Comparison of ENCODE assay signal across 1 cellular context in the genomic region with DNA sequence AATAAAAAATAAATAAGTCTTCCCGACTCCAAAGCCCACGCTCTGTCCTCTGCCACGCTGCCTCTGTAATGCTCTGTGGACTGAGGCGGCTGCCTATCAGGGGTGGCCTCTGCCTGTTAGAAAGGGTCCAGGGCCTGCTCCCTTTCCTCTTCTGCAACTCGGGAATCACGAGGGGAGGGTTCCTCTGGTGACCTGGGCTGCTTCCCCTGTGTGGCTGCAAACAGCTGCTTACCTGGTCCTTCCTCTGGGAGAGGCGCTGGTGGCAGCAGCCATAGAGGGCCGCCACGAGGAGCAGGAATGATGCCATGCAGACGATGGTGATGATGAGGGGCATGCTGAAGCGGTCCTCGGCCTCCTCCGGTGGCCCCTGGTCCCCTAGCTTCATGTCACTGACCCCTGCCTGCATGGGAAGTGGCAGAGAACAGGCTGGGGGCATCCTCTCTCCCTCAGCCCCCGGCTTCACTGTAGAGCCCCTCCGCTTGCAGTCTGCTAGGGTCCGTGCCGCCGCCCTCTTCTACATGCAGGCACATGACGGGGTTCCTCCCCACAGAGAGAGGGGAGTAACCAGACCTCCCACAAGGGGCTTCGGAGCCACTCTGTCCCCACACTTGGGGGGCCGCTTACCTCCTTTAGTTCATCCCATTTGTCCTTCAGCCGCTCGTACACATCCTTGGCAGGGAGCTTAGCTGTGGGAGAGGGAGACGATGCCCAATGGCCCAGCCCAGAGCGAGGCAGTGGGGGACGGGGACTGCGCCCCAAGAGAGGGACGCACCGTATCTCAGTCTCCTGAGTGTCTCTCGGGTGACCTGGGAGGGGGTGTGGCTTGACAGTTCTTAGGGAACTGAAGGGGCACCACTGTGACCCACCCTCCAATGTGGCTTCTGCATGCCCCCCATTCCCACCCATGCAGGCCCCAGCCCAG.
TF ChIP-seq lines count a peak whose summit lies in the region.

No MANE protein-coding gene starts in this region.

TF ChIP-seq in GM23338, 12 proteins besides CTCF, POLR2A, EP300 and RAD21 (continued from another document):
- TF ChIP-seq, protein P1, sequence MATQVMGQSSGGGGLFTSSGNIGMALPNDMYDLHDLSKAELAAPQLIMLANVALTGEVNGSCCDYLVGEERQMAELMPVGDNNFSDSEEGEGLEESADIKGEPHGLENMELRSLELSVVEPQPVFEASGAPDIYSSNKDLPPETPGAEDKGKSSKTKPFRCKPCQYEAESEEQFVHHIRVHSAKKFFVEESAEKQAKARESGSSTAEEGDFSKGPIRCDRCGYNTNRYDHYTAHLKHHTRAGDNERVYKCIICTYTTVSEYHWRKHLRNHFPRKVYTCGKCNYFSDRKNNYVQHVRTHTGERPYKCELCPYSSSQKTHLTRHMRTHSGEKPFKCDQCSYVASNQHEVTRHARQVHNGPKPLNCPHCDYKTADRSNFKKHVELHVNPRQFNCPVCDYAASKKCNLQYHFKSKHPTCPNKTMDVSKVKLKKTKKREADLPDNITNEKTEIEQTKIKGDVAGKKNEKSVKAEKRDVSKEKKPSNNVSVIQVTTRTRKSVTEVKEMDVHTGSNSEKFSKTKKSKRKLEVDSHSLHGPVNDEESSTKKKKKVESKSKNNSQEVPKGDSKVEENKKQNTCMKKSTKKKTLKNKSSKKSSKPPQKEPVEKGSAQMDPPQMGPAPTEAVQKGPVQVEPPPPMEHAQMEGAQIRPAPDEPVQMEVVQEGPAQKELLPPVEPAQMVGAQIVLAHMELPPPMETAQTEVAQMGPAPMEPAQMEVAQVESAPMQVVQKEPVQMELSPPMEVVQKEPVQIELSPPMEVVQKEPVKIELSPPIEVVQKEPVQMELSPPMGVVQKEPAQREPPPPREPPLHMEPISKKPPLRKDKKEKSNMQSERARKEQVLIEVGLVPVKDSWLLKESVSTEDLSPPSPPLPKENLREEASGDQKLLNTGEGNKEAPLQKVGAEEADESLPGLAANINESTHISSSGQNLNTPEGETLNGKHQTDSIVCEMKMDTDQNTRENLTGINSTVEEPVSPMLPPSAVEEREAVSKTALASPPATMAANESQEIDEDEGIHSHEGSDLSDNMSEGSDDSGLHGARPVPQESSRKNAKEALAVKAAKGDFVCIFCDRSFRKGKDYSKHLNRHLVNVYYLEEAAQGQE (IDR thresholded peaks at IDR 0.05; ENCODE audit: unreplicated experiment): no peak
